Comparison of ENCODE assay signal across 8 cellular contexts in the genomic region with DNA sequence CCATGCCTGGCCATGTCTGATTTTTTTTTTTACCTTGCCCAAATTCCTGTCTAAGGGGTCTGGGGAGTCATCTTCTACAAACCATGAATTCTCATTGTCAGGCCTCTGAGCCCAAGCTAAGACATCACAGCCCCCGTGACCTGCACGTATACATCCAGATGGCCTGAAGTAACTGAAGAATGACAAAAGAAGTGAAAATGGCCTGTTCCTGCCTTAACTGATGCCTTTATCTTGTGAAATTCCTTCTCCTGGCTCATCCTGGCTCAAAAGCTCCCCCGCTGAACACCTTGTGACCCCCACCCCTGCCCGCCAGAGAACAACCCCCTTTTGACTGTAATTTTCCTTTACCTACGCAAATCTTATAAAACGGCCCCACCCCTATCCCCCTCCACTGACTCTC. TPM values are rescaled to one million over a fixed set of nuclear protein-coding genes. Genes with fewer than 3 reads are reported as not detected.
DNase-seq lines count a peak whose midpoint lies in the region; ATAC-seq and TF ChIP-seq lines count a peak whose summit lies in the region.
"Not testable (repeated sequence)": the region's sequence is repeated elsewhere in the genome, so short reads cannot be mapped to it uniquely, and the experiment has no call there.

No MANE protein-coding gene starts in this region.

- not testable (repeated sequence) for H3K9ac ChIP-seq in NT2/D1 (ENCODE audit: insufficient read length, low read depth)
- H3K9ac ChIP-seq in endodermal cell (ENCODE audit: extremely low read depth, low read length, poor library complexity, severe bottlenecking) (peak overlapping the region; percentile 78), iPS-20b (ENCODE audit: low read depth, low read length) (peak overlapping the region; percentile 59; the same call in 1 of the 2 replicates)

- H3K27ac ChIP-seq in endodermal cell (ENCODE audit: low read depth, low read length) (peak overlapping the region; percentile 78), upper lobe of right lung (peak overlapping the region; percentile 30)
- not testable (repeated sequence) for H3K27ac ChIP-seq in iPS-20b (ENCODE audit: low read length); naive thymus-derived CD4-positive, alpha-beta T cell (ENCODE audit: low read depth, low read length)

- not testable (repeated sequence) for H3K27me3 ChIP-seq in NT2/D1 (ENCODE audit: insufficient read depth, insufficient read length); endodermal cell (ENCODE audit: control insufficient read depth, insufficient read depth, low read length, poor library complexity, severe bottlenecking); iPS-20b (ENCODE audit: insufficient read depth, low read length); naive thymus-derived CD4-positive, alpha-beta T cell (ENCODE audit: control insufficient read depth in 2 of 2, insufficient read depth in 2 of 2, low read length in 2 of 2); upper lobe of right lung

- 26 to 43% methylated on average over 1 to 6 of the region's 6 CpGs for WGBS in endodermal cell (ENCODE audit: insufficient coverage in 1 of 2, insufficient read length in 1 of 2), 2 experiments

- not testable (repeated sequence) for H3K4me3 Mint-ChIP-seq in activated CD8-positive, alpha-beta T cell treated with anti-CD3 and anti-CD28 coated beads, Interleukin-2, amount 10 ng/mL, durations not matched to agents 7 days and 5 days; progenitor cell of endocrine pancreas (ENCODE audit: low read depth)
- peak overlapping the region; percentile 47 for H3K4me3 Mint-ChIP-seq in endodermal cell
- peak overlapping the region in 2 of 10 donors; percentile 20 for H3K4me3 Mint-ChIP-seq in naive thymus-derived CD4-positive, alpha-beta T cell

- peak; percentile 61 for DNase-seq in ELF-1 (ENCODE audit: low read depth, low spot score)
- peak; percentile 78 for DNase-seq in NT2/D1 (ENCODE audit: low read depth, low spot score)
- not testable (repeated sequence) for DNase-seq in activated CD8-positive, alpha-beta T cell treated with anti-CD3 and anti-CD28 coated beads, Interleukin-2, amount 10 ng/mL, durations not matched to agents 7 days and 5 days; naive thymus-derived CD4-positive, alpha-beta T cell; progenitor cell of endocrine pancreas (ENCODE audit: low spot score, unreplicated experiment); upper lobe of right lung
- DNase-seq in endodermal cell, result peak; percentile 89

- H3K36me3 ChIP-seq in NT2/D1 (ENCODE audit: insufficient read depth, insufficient read length, low read length), result peaks cover 14% of the 10 kb centered on the region
- H3K36me3 ChIP-seq in endodermal cell (ENCODE audit: control insufficient read depth, insufficient read depth, low read length), result peaks cover 33% of the 10 kb centered on the region
- not testable (repeated sequence) for H3K36me3 ChIP-seq in iPS-20b (ENCODE audit: insufficient read depth, low read depth, low read length); naive thymus-derived CD4-positive, alpha-beta T cell (ENCODE audit: control insufficient read depth in 2 of 3, insufficient read depth in 3 of 3, low read length in 3 of 3); upper lobe of right lung

- peaks cover 41% of the 10 kb centered on the region for H3K36me3 Mint-ChIP-seq in activated CD8-positive, alpha-beta T cell treated with anti-CD3 and anti-CD28 coated beads, Interleukin-2, amount 10 ng/mL, durations not matched to agents 7 days and 5 days (ENCODE audit: low read depth)
- H3K36me3 Mint-ChIP-seq in endodermal cell (ENCODE audit: low read depth), result peaks cover 12% of the 10 kb centered on the region
- peaks cover 4 to 26% (median 10%) of the 10 kb centered on the region in 5 donors for H3K36me3 Mint-ChIP-seq in naive thymus-derived CD4-positive, alpha-beta T cell
- not testable (repeated sequence) for H3K36me3 Mint-ChIP-seq in progenitor cell of endocrine pancreas (ENCODE audit: insufficient read depth)

- intact Hi-C loops in naive thymus-derived CD4-positive, alpha-beta T cell (cut with micrococcal nuclease); upper lobe of right lung (cut with DNase I): not testable (repeated sequence)

- not testable (repeated sequence) for H3K9me3 Mint-ChIP-seq in activated CD8-positive, alpha-beta T cell treated with anti-CD3 and anti-CD28 coated beads, Interleukin-2, amount 10 ng/mL, durations not matched to agents 7 days and 5 days (ENCODE audit: insufficient read depth); endodermal cell; naive thymus-derived CD4-positive, alpha-beta T cell; progenitor cell of endocrine pancreas (ENCODE audit: low read depth)

- not testable (repeated sequence) for ATAC-seq in activated CD8-positive, alpha-beta T cell treated with anti-CD3 and anti-CD28 coated beads, Interleukin-2, amount 10 ng/mL, durations not matched to agents 7 days and 5 days; naive thymus-derived CD4-positive, alpha-beta T cell; upper lobe of right lung

- H3K4me1 ChIP-seq in NT2/D1 (ENCODE audit: insufficient read depth, insufficient read length) (peaks cover 15% of the 10 kb centered on the region), endodermal cell (ENCODE audit: control insufficient read depth, insufficient read depth, low read length) (peaks cover 15% of the 10 kb centered on the region), iPS-20b (ENCODE audit: insufficient read depth, low read length) (peaks cover 30% of the 10 kb centered on the region), upper lobe of right lung (peaks cover 75% of the 10 kb centered on the region)
- H3K4me1 ChIP-seq in naive thymus-derived CD4-positive, alpha-beta T cell (ENCODE audit: control insufficient read depth in 2 of 2, insufficient read depth in 2 of 2, low read length in 2 of 2), result peaks cover 16 to 50% of the 10 kb centered on the region in 2 donors

- peaks cover 69% of the 10 kb centered on the region for H3K4me1 Mint-ChIP-seq in activated CD8-positive, alpha-beta T cell treated with anti-CD3 and anti-CD28 coated beads, Interleukin-2, amount 10 ng/mL, durations not matched to agents 7 days and 5 days (ENCODE audit: low read depth)
- peaks cover 72% of the 10 kb centered on the region for H3K4me1 Mint-ChIP-seq in endodermal cell
- peaks cover 49 to 89% (median 74%) of the 10 kb centered on the region in 7 donors for H3K4me1 Mint-ChIP-seq in naive thymus-derived CD4-positive, alpha-beta T cell
- H3K4me1 Mint-ChIP-seq in progenitor cell of endocrine pancreas (ENCODE audit: low read depth), result peaks cover 37% of the 10 kb centered on the region

- POLR2A ChIA-PET in activated CD8-positive, alpha-beta T cell treated with anti-CD3 and anti-CD28 coated beads, Interleukin-2, amount 10 ng/mL, durations not matched to agents 7 days and 5 days (lab: Charles Lee), result interaction anchor here (1.2 to 2.5 kb wide), 3 partner anchors 9 to 51 kb away, joined by 6 to 7 read pairs (median 7); a partner anchor contains a TSS
- POLR2A ChIA-PET in naive thymus-derived CD4-positive, alpha-beta T cell (lab: Charles Lee), result interaction anchor here (1.2 to 8.4 kb wide), 6 partner anchors 10 to 56 kb away, joined by 3 to 94 read pairs (median 6); a partner anchor contains a TSS

- H3K4me3 ChIP-seq in NT2/D1 (ENCODE audit: insufficient read length, low read depth); iPS-20b (ENCODE audit: low read length); naive thymus-derived CD4-positive, alpha-beta T cell (ENCODE audit: low read length); upper lobe of right lung: not testable (repeated sequence)
- peak overlapping the region; percentile 21 for H3K4me3 ChIP-seq in endodermal cell (ENCODE audit: low read length)

- H3K9me3 ChIP-seq in NT2/D1 (ENCODE audit: insufficient read depth, low read length); endodermal cell (ENCODE audit: control insufficient read depth, low read length); iPS-20b (ENCODE audit: insufficient read depth, low read depth, low read length); naive thymus-derived CD4-positive, alpha-beta T cell (ENCODE audit: control insufficient read depth in 2 of 3, low read length in 3 of 3); upper lobe of right lung: not testable (repeated sequence)

- peak overlapping the region; percentile 20 for H3K27ac Mint-ChIP-seq in activated CD8-positive, alpha-beta T cell treated with anti-CD3 and anti-CD28 coated beads, Interleukin-2, amount 10 ng/mL, durations not matched to agents 7 days and 5 days
- H3K27ac Mint-ChIP-seq in endodermal cell, result peak overlapping the region; percentile 100
- H3K27ac Mint-ChIP-seq in naive thymus-derived CD4-positive, alpha-beta T cell, result peak overlapping the region in 7 of 9 donors; percentile 32 to 92 (median 80)
- H3K27ac Mint-ChIP-seq in progenitor cell of endocrine pancreas, result peak overlapping the region; percentile 81

- H3K27me3 Mint-ChIP-seq in activated CD8-positive, alpha-beta T cell treated with anti-CD3 and anti-CD28 coated beads, Interleukin-2, amount 10 ng/mL, durations not matched to agents 7 days and 5 days (ENCODE audit: low read depth); endodermal cell (ENCODE audit: insufficient read depth); naive thymus-derived CD4-positive, alpha-beta T cell; progenitor cell of endocrine pancreas: not testable (repeated sequence)

- TF ChIP-seq CTCF in endodermal cell (conservative IDR thresholded peaks at IDR 0.05); progenitor cell of endocrine pancreas (IDR thresholded peaks at IDR 0.05; ENCODE audit: unreplicated experiment); upper lobe of right lung (IDR thresholded peaks at IDR 0.05): not testable (repeated sequence)

- CTCF ChIA-PET in activated CD8-positive, alpha-beta T cell treated with anti-CD3 and anti-CD28 coated beads, Interleukin-2, amount 10 ng/mL, durations not matched to agents 7 days and 5 days (lab: Charles Lee), result interaction anchor here (0.8 to 6.4 kb wide), 5 partner anchors 9 to 51 kb away, joined by 4 to 58 read pairs (median 48); no protein-coding TSS in a partner anchor
- CTCF ChIA-PET in naive thymus-derived CD4-positive, alpha-beta T cell (lab: Charles Lee), result interaction anchor here (0.6 to 9.7 kb wide), 5 partner anchors 9 to 72 kb away, joined by 3 to 92 read pairs (median 33); a partner anchor contains a TSS

RNA-seq across cellular contexts. Expression of a gene that starts 20.2 kb away (rescaled TPM):
- 10 to 100 TPM; 69.4 to 82.6 TPM for total RNA-seq in activated CD8-positive, alpha-beta T cell treated with anti-CD3 and anti-CD28 coated beads, Interleukin-2, amount 10 ng/mL, durations not matched to agents 7 days and 5 days
- total RNA-seq in endodermal cell (100 to 1,000 TPM in 1 of 2 donors, 10 to 100 TPM in 1; 41.7 to 128 TPM), progenitor cell of endocrine pancreas (32.5 and 36.0 TPM in 2 replicates), upper lobe of right lung (188 TPM)
- polyA plus RNA-seq in endodermal cell (2013, experiment 1 of 2), result 19.7 TPM
- 23.1 TPM for polyA plus RNA-seq in endodermal cell (2013, experiment 2 of 2)
- total RNA-seq in naive thymus-derived CD4-positive, alpha-beta T cell, result 100 to 1,000 TPM in 1 of 5 experiments, 10 to 100 TPM in 4; 47.8 to 104 (median 63.9) TPM
- 1 to 10 TPM; 7.5 to 9.0 TPM for polyA plus RNA-seq in naive thymus-derived CD4-positive, alpha-beta T cell

Comparison
In these comparisons a context has a peak if more than half of its experiments do, and no peak if none do; other contexts are left out.
1. H3K27ac Mint-ChIP-seq: peak in every context shown above with its lines; median percentile 100 in endodermal cell; 81 in progenitor cell of endocrine pancreas; 80 in naive thymus-derived CD4-positive, alpha-beta T cell; 20 in activated CD8-positive, alpha-beta T cell treated with anti-CD3 and anti-CD28 coated beads, Interleukin-2, amount 10 ng/mL, durations not matched to agents 7 days and 5 days.